8 cellular contexts compared by ENCODE assay signal in the genomic region with DNA sequence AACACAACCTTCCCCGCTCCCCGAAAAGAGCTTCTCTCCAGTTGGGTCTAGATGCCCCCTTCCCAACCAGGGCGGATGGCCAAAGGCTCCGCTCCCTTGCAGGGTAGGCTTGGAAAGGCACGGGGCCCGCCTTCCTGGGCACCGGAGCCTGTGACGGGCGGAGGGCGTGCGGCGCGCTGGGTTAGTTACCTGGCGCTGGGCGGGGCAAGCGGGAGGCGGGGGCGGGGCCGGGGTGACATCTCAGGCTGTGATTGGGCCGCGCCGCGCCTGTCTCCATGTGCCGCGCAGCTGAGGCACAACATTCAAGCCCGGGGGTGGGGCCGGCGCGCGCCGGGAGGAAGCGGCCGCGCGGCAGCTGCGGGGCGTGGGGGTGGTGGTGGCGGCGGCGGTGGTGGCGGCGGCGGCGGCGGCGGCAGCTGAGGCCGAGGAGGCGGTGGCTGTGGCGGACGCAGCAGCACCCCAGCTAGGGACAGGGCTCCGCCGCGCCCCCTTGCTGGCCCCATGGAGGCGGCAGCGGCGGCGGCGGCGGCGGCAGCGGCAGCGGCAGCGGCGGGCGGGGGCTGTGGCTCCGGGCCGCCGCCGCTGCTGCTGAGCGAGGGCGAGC. TPM values are rescaled to one million over a fixed set of nuclear protein-coding genes. Genes with fewer than 3 reads are reported as not detected.
DNase-seq lines count a peak whose midpoint lies in the region; ATAC-seq, FAIRE-seq and TF ChIP-seq lines count a peak whose summit lies in the region.

A gene (plus strand): TSS at position 298 of the 604 bp plus-strand sequence. CDS start 204 bp downstream, at position 502.

- peak; percentile 96 for ATAC-seq in HG03354 (IDR thresholded peaks at IDR 0.05; ENCODE audit: poor library complexity, severe bottlenecking, unreplicated experiment)
- ATAC-seq in right lobe of liver = peak; percentile 98 to 99 (median 98)

- no peak for TF ChIP-seq CTCF in right lobe of liver (IDR thresholded peaks at IDR 0.05)

- intact Hi-C loops in right lobe of liver (cut with DNase I) = no loop called here

- peak within 1 kb of the TSS in 1 of 3 donors; percentile 43 for H3K27ac ChIP-seq in right lobe of liver

- H3K36me3 ChIP-seq in right lobe of liver = no peaks in the 10 kb centered on the region

- DNase-seq in AG20443 (ENCODE audit: low spot score) (peak; percentile 85), GM19239 (ENCODE audit: insufficient read length, low spot score) (peak; percentile 77), NCI-H526 treated with DMSO at 0.1 percent for 48 hours (lab: John Stamatoyannopoulos, UW) (peak; percentile 84), dermis microvascular lymphatic vessel endothelial cell (ENCODE audit: low read depth in 2 of 2) (peak; percentile 36 to 80), right lobe of liver (peak; percentile 90 to 92 (median 90))
- peak; percentile 75 to 76 for DNase-seq in activated CD4-positive, alpha-beta T cell treated with anti-CD3 and anti-CD28 coated beads, Interleukin-2, amount 50 U/mL, for 48 hours
- peak; percentile 81 for DNase-seq in stimulated activated CD4-positive, alpha-beta T cell treated with anti-CD3 and anti-CD28 coated beads, Interleukin-4, amount 100 ng/mL, for 1 hour

- H3K4me1 ChIP-seq in right lobe of liver = no peaks in the 10 kb centered on the region

- H3K4me3 ChIP-seq in right lobe of liver = peak within 1 kb of the TSS; percentile 49 to 64 (median 64)

- WGBS in right lobe of liver (ENCODE audit: insufficient coverage, low coverage, low lambda C conversion rate, missing lambda C conversion rate) = 29% methylated on average over 7 of the region's 71 CpGs

- no peak for FAIRE-seq in GM19239 (lab: Jason Lieb, UNC)

- H3K27me3 ChIP-seq in right lobe of liver = no peaks in the 10 kb centered on the region

- no peaks in the 10 kb centered on the region for H3K9me3 ChIP-seq in right lobe of liver

- TF ChIP-seq POLR2A in right lobe of liver (IDR thresholded peaks at IDR 0.05) = no peak

RNA-seq across cellular contexts. Expression of the gene that starts here (rescaled TPM):
- total RNA-seq in dermis microvascular lymphatic vessel endothelial cell (4.2 and 6.1 TPM in 2 replicates), right lobe of liver (10 to 100 TPM in 4 of 6 experiments, 1 to 10 TPM in 2; 6.0 to 16.7 (median 13.1) TPM)
